ENCODE assay signal across 8 cellular contexts in genomic region chr14:105364100-105364708, GRCh38. TPM values are rescaled to one million over a fixed set of nuclear protein-coding genes. Genes with fewer than 3 reads are reported as not detected.
DNase-seq lines count a peak whose midpoint lies in the region; ATAC-seq, FAIRE-seq and TF ChIP-seq lines count a peak whose summit lies in the region.

No MANE protein-coding gene starts in this region.

- BruUV-seq in HCT116 (replicated peaks; lab: Mats Ljungman, UMichigan): no TSS peak

- peaks cover 5 to 7% of the 10 kb centered on the region in 2 experiments; a peak in 2 of 4 replicates for H3K4me1 ChIP-seq in HCT116 (ENCODE audit: control insufficient read depth in 1 of 2, insufficient read depth in 2 of 2, low read length in 2 of 2)

- no peak overlapping the region for H3K9ac ChIP-seq in HCT116 (ENCODE audit: low read length)

- no peaks in the 10 kb centered on the region for H4K20me1 ChIP-seq in HCT116 (ENCODE audit: insufficient read depth)

- H3K27ac ChIP-seq in HCT116 (ENCODE audit: low read depth, low read length) (no peak overlapping the region), VCaP (0 out of 2 replicates have a peak overlapping the region, but pooled peaks have one; percentile 13), epithelial cell of prostate (no peak overlapping the region)

- H3K27me3 ChIP-seq in HCT116 (ENCODE audit: insufficient read depth, low read length): no peaks in the 10 kb centered on the region

- TF ChIP-seq POLR2A in HCT116 (IDR thresholded peaks at IDR 0.05; ENCODE audit: borderline replicate concordance, extremely low read depth, insufficient read depth, insufficient read length): no peak
- no peak for TF ChIP-seq POLR2A in GM12892 (IDR thresholded peaks at IDR 0.05; ENCODE audit: low read depth, low read length)

- H3K4me2 ChIP-seq in HCT116 (ENCODE audit: low read length): no peak overlapping the region

- no peak overlapping the region for H2AFZ ChIP-seq in HCT116 (ENCODE audit: low read depth, low read length, poor library complexity, severe bottlenecking)

- RAD21 ChIA-PET in HCT116 (lab: Charles Lee; ENCODE audit: low non-redundant PET in 1 of 2, low total read pairs in 2 of 2, uncharacterized antibody in 2 of 2, unreplicated experiment in 2 of 2): interaction anchor here in 1 of 2 experiments (0.7 kb wide), 1 partner anchor 310 kb away, joined by 6 read pairs; no protein-coding TSS in a partner anchor

- ATAC-seq in HCT116 (peak; percentile 85), GM18868 (IDR thresholded peaks at IDR 0.05; ENCODE audit: unreplicated experiment) (no peak)

- no peaks in the 10 kb centered on the region; a peak in 1 of 4 replicates for H3K36me3 ChIP-seq in HCT116 (ENCODE audit: control insufficient read depth in 1 of 2, insufficient read depth in 2 of 2, low read length in 2 of 2)

- H3K4me3 ChIP-seq in HCT116 (replicated peaks in 1 of 2; ENCODE audit: low read depth in 1 of 2, low read length in 2 of 2): no peak overlapping the region

- no peaks in the 10 kb centered on the region for H3K79me2 ChIP-seq in HCT116 (ENCODE audit: insufficient read depth, low read length)

- TF ChIP-seq RAD21 in HCT116 (IDR thresholded peaks at IDR 0.05; ENCODE audit: low read depth): no peak

- intact Hi-C loops in HCT116 (cut with micrococcal nuclease): no loop called here

- FAIRE-seq in GM12892 (lab: Jason Lieb, UNC): no peak

- H3K9me3 ChIP-seq in HCT116 (ENCODE audit: control insufficient read depth in 1 of 2, insufficient read depth in 1 of 2, low read depth in 1 of 2, low read length in 2 of 2): no peaks in the 10 kb centered on the region

- POLR2A ChIA-PET in HCT116 (lab: Charles Lee): no interaction called here

- no peak for DNase-seq in HCT116 (ENCODE audit: low read depth, low spot score)
- peak; percentile 26 for DNase-seq in epithelial cell of prostate (ENCODE audit: low read depth, low spot score)
- peak; percentile 17 for DNase-seq in stimulated activated CD8-positive, alpha-beta memory T cell treated with anti-CD3 and anti-CD28 coated beads, Interleukin-15, amount 100 ng/mL, for 1 hour (ENCODE audit: low read depth)
- no peak for DNase-seq in mucosa of gallbladder (ENCODE audit: low spot score)
- DNase-seq in GM12892 (ENCODE audit: insufficient read length): no peak
- no peak for DNase-seq in hypothalamus (lab: John Stamatoyannopoulos, UW)

- no peaks in the 10 kb centered on the region for H3K9me2 ChIP-seq in HCT116 (ENCODE audit: insufficient read depth)

- CTCF ChIA-PET in HCT116 (lab: Charles Lee): no interaction called here

- TF ChIP-seq CTCF in HCT116 (IDR thresholded peaks at IDR 0.05 in 2 of 3, conservative IDR thresholded peaks at IDR 0.05 in 1 of 3; ENCODE audit: borderline replicate concordance in 1 of 3, insufficient read depth in 1 of 3, low read depth in 2 of 3, low read length in 2 of 3): no peak
- TF ChIP-seq CTCF in VCaP (conservative IDR thresholded peaks at IDR 0.05): no peak

TF ChIP-seq in HCT116, 20 proteins besides CTCF, POLR2A, EP300 and RAD21:
- no peak for TF ChIP-seq POLR2AphosphoS5 (IDR thresholded peaks at IDR 0.05; ENCODE audit: low read depth, low read length)
- no peak for TF ChIP-seq FOSL1 (IDR thresholded peaks at IDR 0.05; ENCODE audit: low read depth)
- no peak for TF ChIP-seq ZFX (IDR thresholded peaks at IDR 0.05)
- no peak for TF ChIP-seq CEBPB (IDR thresholded peaks at IDR 0.05; ENCODE audit: low read depth)
- TF ChIP-seq YY1 (IDR thresholded peaks at IDR 0.05; ENCODE audit: extremely low read depth, insufficient replicate concordance, low read depth, low read length): no peak
- no peak for TF ChIP-seq ZBTB33 (IDR thresholded peaks at IDR 0.05; ENCODE audit: extremely low read depth, insufficient replicate concordance, low read length)
- no peak for TF ChIP-seq ZNF274 (IDR thresholded peaks at IDR 0.05; ENCODE audit: low read depth, low read length)
- no peak for TF ChIP-seq ELF1 (IDR thresholded peaks at IDR 0.05; ENCODE audit: borderline replicate concordance, low read depth)
- no peak for TF ChIP-seq EZH2phosphoT487 (IDR thresholded peaks at IDR 0.05; ENCODE audit: borderline replicate concordance)
- no peak for TF ChIP-seq SP1 (IDR thresholded peaks at IDR 0.05; ENCODE audit: low read depth)
- TF ChIP-seq EGR1 (IDR thresholded peaks at IDR 0.05; ENCODE audit: low read depth): no peak
- no peak for TF ChIP-seq TCF7L2 (IDR thresholded peaks at IDR 0.05; ENCODE audit: borderline replicate concordance, extremely low read depth, insufficient read depth, insufficient read length)
- no peak for TF ChIP-seq ATF3 (IDR thresholded peaks at IDR 0.05)
TF ChIP-seq in HCT116: peak in this region for 0.

RNA-seq across cellular contexts. Expression of gene TEX22, which starts 34.1 kb away (rescaled TPM):
- total RNA-seq in HCT116 (2021; ENCODE audit: unreplicated experiment) (3.8 TPM), mucosa of gallbladder (2.6 TPM)
- 0.05 and 0.15 TPM in 2 replicates for polyA plus RNA-seq in HCT116 (2012)
- 0.32 TPM for polyA plus RNA-seq in GM12892 (2012; ENCODE audit: missing spikeins)

RNA-seq across cellular contexts. Expression of gene PACS2, which starts 49.7 kb away (rescaled TPM):
- total RNA-seq in HCT116 (2021; ENCODE audit: unreplicated experiment) (75.5 TPM), mucosa of gallbladder (105 TPM)
- polyA plus RNA-seq in HCT116 (2012): 53.6 and 63.4 TPM in 2 replicates
- polyA plus RNA-seq in GM12892 (2012; ENCODE audit: missing spikeins): 8.5 TPM

RNA-seq across cellular contexts. Expression of gene MTA1, which starts 55.4 kb away (rescaled TPM):
- total RNA-seq in HCT116 (2021; ENCODE audit: unreplicated experiment): 229 TPM
- polyA plus RNA-seq in HCT116 (2012): 132 and 135 TPM in 2 replicates
- 111 TPM for total RNA-seq in mucosa of gallbladder
- polyA plus RNA-seq in GM12892 (2012; ENCODE audit: missing spikeins): 24.6 TPM

Comparison
In these comparisons a context has a peak if more than half of its experiments do, and no peak if none do; other contexts are left out.
1. DNase-seq: peak in epithelial cell of prostate (single experiment) and stimulated activated CD8-positive, alpha-beta memory T cell treated with anti-CD3 and anti-CD28 coated beads, Interleukin-15, amount 100 ng/mL, for 1 hour (single experiment); none in HCT116 (single experiment), mucosa of gallbladder (single experiment), GM12892 (single experiment) and hypothalamus (0 of 51).